Comparison of ENCODE assay signal across 9 cellular contexts in the genomic region with DNA sequence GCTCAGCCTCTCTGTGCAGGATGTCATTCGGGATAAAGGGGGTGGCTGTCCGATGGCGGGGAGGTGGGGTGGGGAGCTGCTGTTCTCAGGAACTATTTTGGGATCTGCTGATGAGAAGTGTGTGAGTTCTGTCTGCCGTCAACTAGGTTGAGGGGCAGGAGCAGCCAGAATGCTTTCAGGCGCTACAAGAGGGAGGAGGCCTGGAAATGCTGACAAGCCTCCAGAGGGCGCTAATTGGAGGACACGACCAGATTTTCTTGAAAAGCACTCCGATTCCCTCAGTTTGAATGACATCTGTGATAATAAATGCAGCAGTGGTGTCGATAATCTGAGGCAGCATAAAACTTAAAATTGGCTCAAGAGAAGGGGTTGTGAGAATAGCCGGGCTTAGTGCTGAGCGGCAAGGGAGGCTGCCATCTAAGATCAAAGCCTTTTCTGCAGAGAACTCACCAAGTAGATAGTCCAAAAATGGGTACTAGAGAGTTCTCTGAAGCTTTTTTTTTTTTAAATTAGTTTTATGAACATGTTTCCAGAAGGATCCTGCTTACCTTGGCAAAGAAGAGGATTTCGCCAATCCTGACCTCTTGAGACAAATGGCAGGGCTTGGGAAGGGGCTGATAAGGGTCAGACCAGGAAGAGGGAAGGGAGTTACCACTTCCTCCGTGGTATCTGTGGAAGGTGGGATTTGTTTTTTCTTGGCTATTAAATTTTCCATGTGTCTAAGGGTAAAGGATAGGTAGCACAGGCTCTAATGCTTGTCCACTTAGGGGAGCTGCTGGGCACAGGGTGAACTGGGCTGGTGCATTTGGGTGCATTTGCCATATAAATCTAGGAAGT.
A peak's percentile ranks its signal among the peaks of the same experiment; 100 is the strongest.
DNase-seq lines count a peak whose midpoint lies in the region; ATAC-seq and TF ChIP-seq lines count a peak whose summit lies in the region.
"Had no signal": no experiment of that assay in that cellular context is flagged by ENCODE, and none has a peak within 500 bp of the region (broad histone marks: within the 10 kb centered on the region; RNA-seq: fewer than 3 reads in every experiment).

No MANE protein-coding gene starts in this region.

- no peak overlapping the region for H3K4me3 ChIP-seq in fibroblast of lung (replicated peaks in 1 of 4; ENCODE audit: control extremely low read depth in 1 of 4, insufficient read depth in 1 of 4, low read depth in 3 of 4, low read length in 4 of 4)
- H3K4me3 ChIP-seq in retinal pigment epithelial cell (ENCODE audit: low read length) = no peak overlapping the region

- H3K9me3 ChIP-seq in fibroblast of lung (ENCODE audit: control insufficient read depth, insufficient read depth, low read depth, low read length) = no peaks in the 10 kb centered on the region

- ATAC-seq in T-cell (replicated peaks in 1 of 4) (peak in 1 of 4 experiments; percentile 40), GM21515 (IDR thresholded peaks at IDR 0.05; ENCODE audit: unreplicated experiment) (no peak), GM18858 (IDR thresholded peaks at IDR 0.05; ENCODE audit: unreplicated experiment) (no peak), GM19035 (IDR thresholded peaks at IDR 0.05; ENCODE audit: unreplicated experiment) (no peak)
- ATAC-seq: activated naive CD4-positive, alpha-beta T cell treated with anti-CD3 and anti-CD28 coated beads, Interleukin-2, amount 50 U/mL, for 72 hours had no signal

- no peaks in the 10 kb centered on the region for H3K4me1 ChIP-seq in fibroblast of lung (ENCODE audit: control insufficient read depth, extremely low read depth, insufficient read depth, low read length)

- TF ChIP-seq CTCF in fibroblast of lung (conservative IDR thresholded peaks at IDR 0.05 in 1 of 2, IDR thresholded peaks at IDR 0.05 in 1 of 2; ENCODE audit: low read depth in 1 of 2, low read length in 2 of 2) (peak; percentile 33 to 59), retinal pigment epithelial cell (conservative IDR thresholded peaks at IDR 0.05; ENCODE audit: low read depth, low read length) (peak; percentile 70)

- no peak overlapping the region for H3K9ac ChIP-seq in fibroblast of lung (ENCODE audit: insufficient read depth, low read length)

- no peaks in the 10 kb centered on the region for H3K27me3 ChIP-seq in fibroblast of lung (ENCODE audit: control insufficient read depth, insufficient read depth, low read length)

- H4K20me1 ChIP-seq in fibroblast of lung (ENCODE audit: control insufficient read depth, extremely low read depth, insufficient read depth, low read length) = no peaks in the 10 kb centered on the region

- CTCF ChIA-PET in T-cell (lab: Charles Lee) = interaction anchor here (0.6 to 1.2 kb wide), 4 partner anchors 119 to 150 kb away, joined by 3 read pairs; no protein-coding TSS in a partner anchor

- no peaks in the 10 kb centered on the region for H3K79me2 ChIP-seq in fibroblast of lung (ENCODE audit: control insufficient read depth, insufficient read depth, low read length)

- no peak overlapping the region for H3K27ac ChIP-seq in fibroblast of lung (ENCODE audit: insufficient read depth, low read length)

- H3K36me3 Mint-ChIP-seq in T-cell = peaks cover 83% of the 10 kb centered on the region

- no peaks in the 10 kb centered on the region for H3K36me3 ChIP-seq in fibroblast of lung (ENCODE audit: control insufficient read depth, insufficient read depth, low read length)

- peak; percentile 8 for DNase-seq in stimulated activated CD4-positive, alpha-beta T cell treated with anti-CD3 and anti-CD28 coated beads, Interleukin-12 subunit alpha, Interleukin-12 subunit beta, amount 100 ng/mL, for 4 hours
- DNase-seq in stimulated activated CD4-positive, alpha-beta T cell treated with anti-CD3 and anti-CD28 coated beads, Interleukin-4, amount 100 ng/mL, for 4 hours = no peak
- DNase-seq in T-cell (peak in 27 of 34 experiments; percentile 3 to 47 (median 24)), fibroblast of lung (ENCODE audit: low read depth in 2 of 2) (peak in 1 of 2 donors; percentile 37), retinal pigment epithelial cell (ENCODE audit: low read depth) (no peak)

- H3K4me3 Mint-ChIP-seq in T-cell = no peak overlapping the region

- H3K27me3 Mint-ChIP-seq in T-cell = no peaks in the 10 kb centered on the region

- no peaks in the 10 kb centered on the region for H3K9me3 Mint-ChIP-seq in T-cell
- H3K9me3 Mint-ChIP-seq: activated naive CD4-positive, alpha-beta T cell treated with anti-CD3 and anti-CD28 coated beads, Interleukin-2, amount 50 U/mL, for 72 hours had no signal

- no peak overlapping the region for H2AFZ ChIP-seq in fibroblast of lung (ENCODE audit: low read length)

- peak overlapping the region in 1 of 2 donors; percentile 18 for H3K27ac Mint-ChIP-seq in T-cell

- no peak overlapping the region for H3K4me2 ChIP-seq in fibroblast of lung (ENCODE audit: extremely low read depth, insufficient read depth, low read length)

- no peaks in the 10 kb centered on the region for H3K4me1 Mint-ChIP-seq in T-cell

- POLR2A ChIA-PET in T-cell (lab: Charles Lee) = no interaction called here

Comparison
In these comparisons a context has a peak if more than half of its experiments do, and no peak if none do; other contexts are left out.
1. DNase-seq: peak in stimulated activated CD4-positive, alpha-beta T cell treated with anti-CD3 and anti-CD28 coated beads, Interleukin-12 subunit alpha, Interleukin-12 subunit beta, amount 100 ng/mL, for 4 hours (single experiment) and T-cell (27 of 34); none in stimulated activated CD4-positive, alpha-beta T cell treated with anti-CD3 and anti-CD28 coated beads, Interleukin-4, amount 100 ng/mL, for 4 hours (0 of 2) and retinal pigment epithelial cell (single experiment).